13 cellular contexts compared by ENCODE assay signal in the genomic region with DNA sequence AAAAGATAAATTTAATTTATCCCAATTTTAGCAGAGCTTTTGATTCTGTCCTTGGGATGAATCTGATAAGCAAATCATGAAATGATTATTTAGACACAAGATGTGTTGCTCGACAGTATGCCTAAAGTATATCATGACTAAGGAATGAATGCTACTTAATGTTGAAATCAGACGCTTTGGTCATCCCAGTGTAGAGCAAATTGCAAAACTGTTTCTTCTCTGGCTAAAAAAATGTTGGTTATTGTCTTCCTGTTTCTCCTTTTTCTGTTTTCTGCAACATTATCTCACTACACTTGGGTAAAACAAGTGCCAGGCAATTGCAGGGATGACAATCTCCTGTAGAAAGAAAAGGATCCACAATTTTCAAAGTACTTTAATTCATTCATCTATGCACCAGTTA.
DNase-seq lines count a peak whose midpoint lies in the region; ATAC-seq and TF ChIP-seq lines count a peak whose summit lies in the region.
"Had no signal": no experiment of that assay in that cellular context is flagged by ENCODE, and none has a peak within 500 bp of the region (broad histone marks: within the 10 kb centered on the region; RNA-seq: fewer than 3 reads in every experiment).

No MANE protein-coding gene starts in this region.

- no peak for TF ChIP-seq CTCF in fibroblast of pulmonary artery (IDR thresholded peaks at IDR 0.05; ENCODE audit: low read length, missing control alignments)
- no peak for TF ChIP-seq CTCF in upper lobe of left lung (IDR thresholded peaks at IDR 0.05)

- H3K36me3 Mint-ChIP-seq in activated CD8-positive, alpha-beta memory T cell treated with anti-CD3 and anti-CD28 coated beads, Interleukin-2, amount 10 ng/mL, durations not matched to agents 7 days and 5 days = peaks cover 26% of the 10 kb centered on the region
- peaks cover 28% of the 10 kb centered on the region for H3K36me3 Mint-ChIP-seq in activated naive CD8-positive, alpha-beta T cell treated with anti-CD3 and anti-CD28 coated beads for 36 hours

- no peaks in the 10 kb centered on the region for H3K9me3 ChIP-seq in upper lobe of left lung

- H3K27ac Mint-ChIP-seq in activated CD8-positive, alpha-beta memory T cell treated with anti-CD3 and anti-CD28 coated beads, Interleukin-2, amount 10 ng/mL, durations not matched to agents 7 days and 5 days = peak overlapping the region; percentile 81
- H3K27ac Mint-ChIP-seq in activated naive CD8-positive, alpha-beta T cell treated with anti-CD3 and anti-CD28 coated beads for 36 hours = no peak overlapping the region
- H3K27ac Mint-ChIP-seq: stimulated activated naive B cell treated with anti-CD40 and anti-IgM and Interleukin-4, amounts not matched to agents 10 μg/mL and 1 μg/mL and 100 μg/mL, for 72 hours had no signal

- H3K4me3 ChIP-seq in fibroblast of pulmonary artery (replicated peaks; ENCODE audit: low read depth, low read length) = no peak overlapping the region
- H3K4me3 ChIP-seq in upper lobe of left lung = no peak overlapping the region
- H3K4me3 ChIP-seq: cardiac muscle cell had no signal

- no peak for TF ChIP-seq POLR2A in upper lobe of left lung (IDR thresholded peaks at IDR 0.05)

- TF ChIP-seq EP300 in upper lobe of left lung (IDR thresholded peaks at IDR 0.05) = no peak

- 77% methylated on average over 2 of the region's 2 CpGs for WGBS in upper lobe of left lung, 2 donors

- H3K36me3 ChIP-seq in upper lobe of left lung = no peaks in the 10 kb centered on the region
- H3K36me3 ChIP-seq: cardiac muscle cell had no signal

- no peak for DNase-seq in activated CD8-positive, alpha-beta memory T cell treated with anti-CD3 and anti-CD28 coated beads, Interleukin-2, amount 10 ng/mL, durations not matched to agents 7 days and 5 days
- no peak for DNase-seq in activated CD8-positive, alpha-beta memory T cell treated with anti-CD3 and anti-CD28 coated beads, Interleukin-2, amount 50 U/mL, for 4 hours
- DNase-seq in RPMI7951 (ENCODE audit: low read depth) (peak; percentile 57), fibroblast of pulmonary artery (ENCODE audit: low read depth) (peak; percentile 89), upper lobe of left lung (no peak), NCI-H146 treated with DMSO at 0.1 percent for 48 hours (lab: John Stamatoyannopoulos, UW; ENCODE audit: unreplicated experiment) (no peak)
- no peak for DNase-seq in activated naive CD8-positive, alpha-beta T cell treated with anti-CD3 and anti-CD28 coated beads for 36 hours
- DNase-seq: NCI-H1694; NK-92 treated with Interleukin-12 subunit alpha and Interleukin-12 subunit beta, amount 100 ng/mL, for 24 hours; stimulated activated naive B cell treated with anti-CD40 and anti-IgM and Interleukin-4, amounts not matched to agents 10 μg/mL and 1 μg/mL and 100 μg/mL, for 72 hours; T1000 had no signal

- CTCF ChIA-PET in activated CD8-positive, alpha-beta memory T cell treated with anti-CD3 and anti-CD28 coated beads, Interleukin-2, amount 10 ng/mL, durations not matched to agents 7 days and 5 days (lab: Charles Lee) = no interaction called here

- H3K4me1 Mint-ChIP-seq in activated CD8-positive, alpha-beta memory T cell treated with anti-CD3 and anti-CD28 coated beads, Interleukin-2, amount 10 ng/mL, durations not matched to agents 7 days and 5 days = peaks cover 90% of the 10 kb centered on the region
- peaks cover 66% of the 10 kb centered on the region for H3K4me1 Mint-ChIP-seq in activated naive CD8-positive, alpha-beta T cell treated with anti-CD3 and anti-CD28 coated beads for 36 hours

- H3K4me1 ChIP-seq in upper lobe of left lung = peaks cover 39 to 63% (median 55%) of the 10 kb centered on the region in 4 donors

- no peak for ATAC-seq in activated CD8-positive, alpha-beta memory T cell treated with anti-CD3 and anti-CD28 coated beads, Interleukin-2, amount 10 ng/mL, durations not matched to agents 7 days and 5 days
- ATAC-seq in upper lobe of left lung (ENCODE audit: low FRiP score in 2 of 2) (peak in 1 of 2 donors; percentile 56), HG02885 (IDR thresholded peaks at IDR 0.05; ENCODE audit: poor library complexity, unreplicated experiment) (no peak)
- ATAC-seq: stimulated activated naive B cell treated with anti-CD40 and anti-IgM and Interleukin-4, amounts not matched to agents 10 μg/mL and 1 μg/mL and 100 μg/mL, for 72 hours had no signal

- peak overlapping the region in 3 of 4 donors; percentile 17 to 64 (median 41) for H3K27ac ChIP-seq in upper lobe of left lung
- H3K27ac ChIP-seq: cardiac muscle cell had no signal

- no peaks in the 10 kb centered on the region for H3K9me3 Mint-ChIP-seq in activated CD8-positive, alpha-beta memory T cell treated with anti-CD3 and anti-CD28 coated beads, Interleukin-2, amount 10 ng/mL, durations not matched to agents 7 days and 5 days (ENCODE audit: low read depth)
- H3K9me3 Mint-ChIP-seq in activated naive CD8-positive, alpha-beta T cell treated with anti-CD3 and anti-CD28 coated beads for 36 hours = peaks cover 7% of the 10 kb centered on the region

- no peaks in the 10 kb centered on the region for H3K27me3 Mint-ChIP-seq in activated CD8-positive, alpha-beta memory T cell treated with anti-CD3 and anti-CD28 coated beads, Interleukin-2, amount 10 ng/mL, durations not matched to agents 7 days and 5 days
- H3K27me3 Mint-ChIP-seq in activated naive CD8-positive, alpha-beta T cell treated with anti-CD3 and anti-CD28 coated beads for 36 hours = no peaks in the 10 kb centered on the region
- H3K27me3 Mint-ChIP-seq: stimulated activated naive B cell treated with anti-CD40 and anti-IgM and Interleukin-4, amounts not matched to agents 10 μg/mL and 1 μg/mL and 100 μg/mL, for 72 hours had no signal

- no peaks in the 10 kb centered on the region for H3K27me3 ChIP-seq in upper lobe of left lung
- H3K27me3 ChIP-seq: cardiac muscle cell had no signal

- no peak overlapping the region for H3K4me3 Mint-ChIP-seq in activated CD8-positive, alpha-beta memory T cell treated with anti-CD3 and anti-CD28 coated beads, Interleukin-2, amount 10 ng/mL, durations not matched to agents 7 days and 5 days
- no peak overlapping the region for H3K4me3 Mint-ChIP-seq in activated naive CD8-positive, alpha-beta T cell treated with anti-CD3 and anti-CD28 coated beads for 36 hours
- H3K4me3 Mint-ChIP-seq: stimulated activated naive B cell treated with anti-CD40 and anti-IgM and Interleukin-4, amounts not matched to agents 10 μg/mL and 1 μg/mL and 100 μg/mL, for 72 hours had no signal

Comparison
In these comparisons a context has a peak if more than half of its experiments do, and no peak if none do; other contexts are left out.
1. DNase-seq: peak in RPMI7951 (single experiment) and fibroblast of pulmonary artery (single experiment); none in activated CD8-positive, alpha-beta memory T cell treated with anti-CD3 and anti-CD28 coated beads, Interleukin-2, amount 10 ng/mL, durations not matched to agents 7 days and 5 days (single experiment), activated CD8-positive, alpha-beta memory T cell treated with anti-CD3 and anti-CD28 coated beads, Interleukin-2, amount 50 U/mL, for 4 hours (single experiment), upper lobe of left lung (0 of 2), activated naive CD8-positive, alpha-beta T cell treated with anti-CD3 and anti-CD28 coated beads for 36 hours (single experiment) and NCI-H146 treated with DMSO at 0.1 percent for 48 hours (single experiment).